12 cellular contexts compared by ENCODE assay signal in the genomic region with DNA sequence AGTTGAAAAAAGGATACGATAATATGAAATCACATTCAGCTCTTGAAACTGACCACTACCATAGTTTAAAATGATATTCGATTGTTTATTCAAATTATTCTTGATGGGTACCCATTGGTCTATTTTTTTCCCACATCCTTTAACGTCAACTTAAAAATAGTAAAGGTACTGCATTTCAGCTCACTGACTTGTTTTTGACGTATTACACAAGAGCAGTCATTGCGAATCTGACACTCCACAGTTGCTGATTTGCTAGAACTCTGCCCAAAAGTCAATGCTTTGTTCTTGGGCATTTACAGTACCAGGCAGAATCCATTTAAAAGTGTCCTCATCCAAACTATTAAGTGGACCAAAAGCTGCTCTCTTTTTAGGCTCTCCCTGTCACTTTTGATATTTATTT. TPM values are rescaled to one million over a fixed set of nuclear protein-coding genes. Genes with fewer than 3 reads are reported as not detected.
DNase-seq lines count a peak whose midpoint lies in the region; ATAC-seq and TF ChIP-seq lines count a peak whose summit lies in the region.
"Had no signal": no experiment of that assay in that cellular context is flagged by ENCODE, and none has a peak within 500 bp of the region (broad histone marks: within the 10 kb centered on the region; RNA-seq: fewer than 3 reads in every experiment).

No MANE protein-coding gene starts in this region.

- H3K4me1 ChIP-seq in left ventricle myocardium inferior: peaks cover 39% of the 10 kb centered on the region
- H3K4me1 ChIP-seq in OCI-LY1 (ENCODE audit: insufficient read depth, low read length, severe bottlenecking): peaks cover 30% of the 10 kb centered on the region
- peaks cover 32% of the 10 kb centered on the region for H3K4me1 ChIP-seq in vagina

- H3K9me2 ChIP-seq in OCI-LY1 (ENCODE audit: low read depth, low read length): no peaks in the 10 kb centered on the region

- H2AFZ ChIP-seq in OCI-LY1 (ENCODE audit: low read length): peak overlapping the region; percentile 40; the same call in 1 of the 2 replicates

- H3K79me2 ChIP-seq in OCI-LY1 (ENCODE audit: insufficient read depth, low read length): peaks cover 32% of the 10 kb centered on the region

- H3K27ac Mint-ChIP-seq in chondrocyte (ENCODE audit: unreplicated experiment): no peak overlapping the region

- H3K27ac ChIP-seq in left ventricle myocardium inferior (replicated peaks) (peak overlapping the region; percentile 91), OCI-LY1 (ENCODE audit: low read depth, low read length, poor library complexity, severe bottlenecking) (peak overlapping the region; percentile 91), vagina (peak overlapping the region; percentile 98)

- H3K4me3 ChIP-seq in left ventricle myocardium inferior: no peak overlapping the region
- peak overlapping the region; percentile 40 for H3K4me3 ChIP-seq in OCI-LY1 (ENCODE audit: low read depth, low read length, poor library complexity, severe bottlenecking)
- H3K4me3 ChIP-seq in vagina: no peak overlapping the region

- ATAC-seq in Right ventricle myocardium superior (ENCODE audit: poor library complexity) (no peak), HG03108 (IDR thresholded peaks at IDR 0.05; ENCODE audit: unreplicated experiment) (no peak)

- H3K9ac ChIP-seq in OCI-LY1 (ENCODE audit: low read length): peak overlapping the region; percentile 96

- H3K4me1 Mint-ChIP-seq in chondrocyte (ENCODE audit: low read depth): peaks cover 23% of the 10 kb centered on the region

- TF ChIP-seq CTCF in left ventricle myocardium inferior (IDR thresholded peaks at IDR 0.05; ENCODE audit: borderline replicate concordance): no peak
- TF ChIP-seq CTCF in OCI-LY1 (IDR thresholded peaks at IDR 0.05; ENCODE audit: low read length): no peak
- no peak for TF ChIP-seq CTCF in chondrocyte (IDR thresholded peaks at IDR 0.05)
- TF ChIP-seq CTCF in vagina (IDR thresholded peaks at IDR 0.05): no peak
- TF ChIP-seq CTCF in GM13976 (IDR thresholded peaks at IDR 0.05; ENCODE audit: borderline replicate concordance, control extremely low read depth, extremely low read depth, insufficient read depth, missing control alignments): no peak

- H3K27me3 Mint-ChIP-seq in chondrocyte (ENCODE audit: low read depth): no peaks in the 10 kb centered on the region

- peak overlapping the region; percentile 98 for H3K4me2 ChIP-seq in OCI-LY1 (ENCODE audit: low read length)

- no peaks in the 10 kb centered on the region for H4K20me1 ChIP-seq in OCI-LY1 (ENCODE audit: insufficient read depth, low read length)

- in situ Hi-C loops in GM13976 (cut with MboI; ENCODE audit: low sequenced_read_pairs, unreplicated experiment): loop anchor here (10.0 kb wide), 2 partner anchors 284 to 504 kb away; partner anchors contain the start of gene UBE2K

- H3K36me3 Mint-ChIP-seq in chondrocyte (ENCODE audit: low read depth): peaks cover 4% of the 10 kb centered on the region

- H3K9me3 ChIP-seq in left ventricle myocardium inferior (replicated peaks) (no peaks in the 10 kb centered on the region), OCI-LY1 (ENCODE audit: low read length) (no peaks in the 10 kb centered on the region), vagina (no peaks in the 10 kb centered on the region)

- intact Hi-C loops in left ventricle myocardium inferior (cut with micrococcal nuclease): loop anchor here (5.0 kb wide), 1 partner anchor 282 kb away; the partner anchor contains the start of gene UBE2K
- intact Hi-C loops in Right ventricle myocardium superior (cut with DNase I): loop anchor here (5.0 to 10.0 kb wide), 4 partner anchors 74 to 512 kb away; partner anchors contain the start of genes N4BP2 and UBE2K
- intact Hi-C loops in vagina (cut with DNase I): loop anchor here (5.0 kb wide), 2 partner anchors 282 to 452 kb away; partner anchors contain the start of genes UBE2K and UGDH

- TF ChIP-seq POLR2A in vagina (IDR thresholded peaks at IDR 0.05): no peak

- no peaks in the 10 kb centered on the region for H3K9me3 Mint-ChIP-seq in chondrocyte (ENCODE audit: low read depth)

- H3K36me3 ChIP-seq in left ventricle myocardium inferior (peaks cover 13% of the 10 kb centered on the region), OCI-LY1 (ENCODE audit: insufficient read depth, low read length) (peaks cover 23% of the 10 kb centered on the region), vagina (peaks cover 0 to 14% of the 10 kb centered on the region in 2 donors)

- peak overlapping the region; percentile 9 for H3K4me3 Mint-ChIP-seq in chondrocyte (ENCODE audit: unreplicated experiment)

- H3K27me3 ChIP-seq in left ventricle myocardium inferior (ENCODE audit: low read depth) (no peaks in the 10 kb centered on the region), OCI-LY1 (ENCODE audit: insufficient read depth, low read length) (no peaks in the 10 kb centered on the region), vagina (no peaks in the 10 kb centered on the region)

- H3F3A ChIP-seq in OCI-LY1 (ENCODE audit: insufficient read depth, low read length): no peaks in the 10 kb centered on the region

- DNase-seq in left ventricle myocardium inferior (no peak), Right ventricle myocardium superior (no peak), chondrocyte (ENCODE audit: low spot score) (no peak), vagina (ENCODE audit: extremely low spot score in 2 of 2) (no peak), GM13976 (ENCODE audit: low spot score) (no peak), midbrain (lab: John Stamatoyannopoulos, UW) (no peak)
- DNase-seq: activated CD8-positive, alpha-beta memory T cell treated with anti-CD3 and anti-CD28 coated beads, Interleukin-2, amount 50 U/mL, for 48 hours; NCI-H2081 treated with DMSO at 0.1 percent for 48 hours; NCI-H774; SHP77 treated with DMSO at 0.1 percent for 48 hours had no signal

RNA-seq across cellular contexts. Expression of gene PDS5A, which starts 1.2 kb away (rescaled TPM):
- total RNA-seq in left ventricle myocardium inferior: 29.3 TPM
- 31.1 TPM for total RNA-seq in Right ventricle myocardium superior
- total RNA-seq in chondrocyte: 53.3 to 61.3 TPM (median 53.8 TPM) in 3 replicates
- total RNA-seq in vagina: 64.6 TPM
